In genomic region chr13:100156786-100157185, GRCh38 we compare ENCODE assay signal across 22 cellular contexts.
DNase-seq lines count a peak whose midpoint lies in the region; ATAC-seq, FAIRE-seq and TF ChIP-seq lines count a peak whose summit lies in the region.
"Had no signal": no experiment of that assay in that cellular context is flagged by ENCODE, and none has a peak within 500 bp of the region (broad histone marks: within the 10 kb centered on the region; RNA-seq: fewer than 3 reads in every experiment).

No MANE protein-coding gene starts in this region.

- H3K9me3 ChIP-seq in keratinocyte (ENCODE audit: control insufficient read depth, low read depth, low read length) = no peaks in the 10 kb centered on the region
- H3K9me3 ChIP-seq: heart right ventricle, transverse colon had no signal

- no peak overlapping the region for H3K4me3 ChIP-seq in astrocyte of the spinal cord (ENCODE audit: low read depth, low read length)
- no peak overlapping the region for H3K4me3 ChIP-seq in keratinocyte (ENCODE audit: control insufficient read depth in 2 of 3, extremely low read depth in 1 of 3, insufficient read depth in 2 of 3, low read depth in 1 of 3, low read length in 3 of 3)
- H3K4me3 ChIP-seq: heart right ventricle, transverse colon had no signal

- peaks cover 3% of the 10 kb centered on the region for H3K36me3 Mint-ChIP-seq in effector memory CD8-positive, alpha-beta T cell (ENCODE audit: insufficient read depth)

- H3K9me1 ChIP-seq in keratinocyte (ENCODE audit: control insufficient read depth, extremely low read depth, insufficient read depth, low read length) = no peaks in the 10 kb centered on the region

- no peak overlapping the region for H3K27ac Mint-ChIP-seq in effector memory CD8-positive, alpha-beta T cell
- H3K27ac Mint-ChIP-seq: activated CD4-positive, alpha-beta memory T cell treated with anti-CD3 and anti-CD28 coated beads for 36 hours had no signal

- no peak overlapping the region for H3K27ac ChIP-seq in keratinocyte (ENCODE audit: control insufficient read depth, insufficient read depth, low read length)
- H3K27ac ChIP-seq: brain microvascular endothelial cell, heart right ventricle, transverse colon had no signal

- in situ Hi-C loops in astrocyte of the spinal cord (cut with HindIII; ENCODE audit: low sequenced_read_pairs) = no loop called here

- H3K4me2 ChIP-seq in keratinocyte (ENCODE audit: control insufficient read depth, extremely low read depth, insufficient read depth, low read depth, low read length) = peak overlapping the region; percentile 55

- H3K36me3 ChIP-seq in keratinocyte (ENCODE audit: control insufficient read depth in 2 of 2, extremely low read depth in 1 of 2, insufficient read depth in 2 of 2, low read length in 2 of 2) = no peaks in the 10 kb centered on the region
- H3K36me3 ChIP-seq: brain microvascular endothelial cell had no signal

- peaks cover 11% of the 10 kb centered on the region for H3K4me1 ChIP-seq in keratinocyte (ENCODE audit: control insufficient read depth, extremely low read depth, insufficient read depth, low read length)
- H3K4me1 ChIP-seq: heart right ventricle, transverse colon had no signal

- no peak overlapping the region for H3K9ac ChIP-seq in keratinocyte (ENCODE audit: control insufficient read depth, extremely low read depth, insufficient read depth, low read length)

- H3K4me3 Mint-ChIP-seq in effector memory CD8-positive, alpha-beta T cell = no peak overlapping the region
- H3K4me3 Mint-ChIP-seq: activated CD4-positive, alpha-beta memory T cell treated with anti-CD3 and anti-CD28 coated beads for 36 hours had no signal

- dilution Hi-C loops in keratinocyte (cut with MboI; ENCODE audit: extremely low pct_ligation_motif_present, low sequenced_read_pairs) = no loop called here

- H3K27me3 Mint-ChIP-seq in effector memory CD8-positive, alpha-beta T cell = no peaks in the 10 kb centered on the region
- H3K27me3 Mint-ChIP-seq: activated CD4-positive, alpha-beta memory T cell treated with anti-CD3 and anti-CD28 coated beads for 36 hours had no signal

- ATAC-seq in GM21825 (IDR thresholded peaks at IDR 0.05; ENCODE audit: unreplicated experiment) = no peak
- ATAC-seq in effector memory CD8-positive, alpha-beta T cell (replicated peaks) = no peak
- ATAC-seq in HG02938 (IDR thresholded peaks at IDR 0.05; ENCODE audit: unreplicated experiment) = no peak
- ATAC-seq: heart right ventricle, left cardiac atrium, Right ventricle myocardium inferior had no signal

- H2AFZ ChIP-seq in keratinocyte (ENCODE audit: control insufficient read depth, low read length) = no peak overlapping the region

- H3K9me3 Mint-ChIP-seq in effector memory CD8-positive, alpha-beta T cell = no peaks in the 10 kb centered on the region
- H3K9me3 Mint-ChIP-seq: activated CD4-positive, alpha-beta memory T cell treated with anti-CD3 and anti-CD28 coated beads for 36 hours had no signal

- H3K79me2 ChIP-seq in keratinocyte (ENCODE audit: control insufficient read depth, insufficient read depth, low read length) = no peaks in the 10 kb centered on the region

- H4K20me1 ChIP-seq in keratinocyte (ENCODE audit: control insufficient read depth, extremely low read depth, insufficient read depth, low read length) = no peaks in the 10 kb centered on the region

- no peaks in the 10 kb centered on the region for H3K27me3 ChIP-seq in keratinocyte (ENCODE audit: control insufficient read depth, extremely low read depth, insufficient read depth, low read length)
- H3K27me3 ChIP-seq: brain microvascular endothelial cell, heart right ventricle, transverse colon had no signal

- TF ChIP-seq CTCF in astrocyte of the spinal cord (IDR thresholded peaks at IDR 0.05; ENCODE audit: low read depth, low read length) = no peak
- no peak for TF ChIP-seq CTCF in keratinocyte (optimal IDR thresholded peaks at IDR 0.05 in 1 of 3, IDR thresholded peaks at IDR 0.05 in 1 of 3, conservative IDR thresholded peaks at IDR 0.05 in 1 of 3; ENCODE audit: extremely low read depth in 1 of 3, insufficient read depth in 2 of 3, low read length in 3 of 3)

- FAIRE-seq in keratinocyte (lab: Jason Lieb, UNC) = peak; percentile 88
- FAIRE-seq: GM12892 had no signal

- H3K4me1 Mint-ChIP-seq in effector memory CD8-positive, alpha-beta T cell (ENCODE audit: low read depth in 2 of 2) = no peaks in the 10 kb centered on the region

- peak; percentile 64 for DNase-seq in Daoy (ENCODE audit: low read depth)
- peak; percentile 37 for DNase-seq in NCI-H146 (lab: John Stamatoyannopoulos, UW)
- DNase-seq in astrocyte of the spinal cord (ENCODE audit: low read depth, low spot score) = peak; percentile 54
- DNase-seq in keratinocyte (ENCODE audit: low read depth, low spot score) = peak; percentile 52
- no peak for DNase-seq in effector memory CD8-positive, alpha-beta T cell
- no peak for DNase-seq in NCI-H526 (lab: John Stamatoyannopoulos, UW)
- DNase-seq: activated CD4-positive, alpha-beta memory T cell treated with anti-CD3 and anti-CD28 coated beads for 36 hours; brain microvascular endothelial cell; DMS79; effector memory CD4-positive, alpha-beta T cell; heart right ventricle; left cardiac atrium; NCI-H1930; NCI-H82; retina; stimulated activated CD4-positive, alpha-beta T cell treated with anti-CD3 and anti-CD28 coated beads, Interleukin-2, amount 100 ng/mL, for 48 hours; T1000; transverse colon had no signal

Comparison
In these comparisons a context has a peak if more than half of its experiments do, and no peak if none do; other contexts are left out.
1. DNase-seq: peak in Daoy (single experiment), NCI-H146 (single experiment), astrocyte of the spinal cord (single experiment) and keratinocyte (single experiment); none in effector memory CD8-positive, alpha-beta T cell (0 of 3) and NCI-H526 (0 of 2).